8 cellular contexts compared by ENCODE assay signal in the genomic region with DNA sequence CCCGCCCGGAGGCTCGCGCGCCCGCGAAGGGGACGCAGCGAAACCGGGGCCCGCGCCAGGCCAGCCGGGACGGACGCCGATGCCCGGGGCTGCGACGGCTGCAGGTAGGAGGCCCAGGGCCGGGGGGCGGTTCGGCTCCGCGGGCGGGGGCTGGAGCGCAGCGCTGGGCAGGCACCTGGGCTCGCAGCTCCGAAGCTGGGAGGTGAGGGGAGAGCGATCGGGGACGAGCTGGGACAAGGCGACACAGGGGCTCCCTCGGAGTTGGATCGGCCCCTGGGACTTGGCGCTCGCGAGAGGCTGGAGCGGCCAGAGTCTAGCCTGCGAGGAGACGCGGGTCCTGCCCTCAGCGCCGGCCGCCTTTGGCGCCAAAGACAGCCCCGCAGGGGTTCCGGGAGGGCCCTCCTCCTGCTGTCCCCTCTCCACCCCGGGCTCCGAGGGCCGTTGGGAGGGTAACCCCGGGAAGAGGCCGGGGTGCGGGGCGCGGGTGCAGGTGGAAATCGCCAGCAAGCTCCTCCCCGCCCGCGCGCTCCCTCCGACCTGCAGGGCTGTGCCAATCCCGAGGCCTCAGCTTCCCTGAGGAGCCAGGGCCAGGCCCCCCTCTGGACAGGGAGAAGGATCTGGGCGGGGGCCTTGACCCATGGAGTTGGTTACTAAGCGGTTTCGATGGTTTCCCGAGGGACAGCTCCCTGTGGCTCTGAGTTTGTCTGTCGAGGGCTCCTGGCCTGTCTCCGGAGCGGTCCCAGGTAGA. TPM values are rescaled to one million over a fixed set of nuclear protein-coding genes. Genes with fewer than 3 reads are reported as not detected.
A peak's percentile ranks its signal among the peaks of the same experiment; 100 is the strongest.
DNase-seq lines count a peak whose midpoint lies in the region; ATAC-seq, FAIRE-seq and TF ChIP-seq lines count a peak whose summit lies in the region.

No MANE protein-coding gene starts in this region.

- dilution Hi-C loops in keratinocyte (cut with MboI; ENCODE audit: extremely low pct_ligation_motif_present, low sequenced_read_pairs): no loop called here

- TF ChIP-seq CTCF in PC-9 (conservative IDR thresholded peaks at IDR 0.05) (no peak), keratinocyte (optimal IDR thresholded peaks at IDR 0.05 in 1 of 3, IDR thresholded peaks at IDR 0.05 in 1 of 3, conservative IDR thresholded peaks at IDR 0.05 in 1 of 3; ENCODE audit: extremely low read depth in 1 of 3, insufficient read depth in 2 of 3, low read length in 3 of 3) (no peak)

- no peak for FAIRE-seq in keratinocyte (lab: Jason Lieb, UNC)

- H3K4me2 ChIP-seq in PC-9 (peak overlapping the region; percentile 58; the same call in 1 of the 2 replicates), keratinocyte (ENCODE audit: control insufficient read depth, extremely low read depth, insufficient read depth, low read depth, low read length) (peak overlapping the region; percentile 41)

- no peak for ATAC-seq in HG02610 (IDR thresholded peaks at IDR 0.05; ENCODE audit: unreplicated experiment)
- ATAC-seq in GM19023 (IDR thresholded peaks at IDR 0.05; ENCODE audit: unreplicated experiment): no peak

- H3F3A ChIP-seq in PC-9 (ENCODE audit: insufficient read depth, low read depth): peaks cover 5% of the 10 kb centered on the region; the same call in 1 of the 2 replicates

- POLR2A ChIA-PET in PC-9 (lab: Charles Lee; ENCODE audit: unreplicated experiment): interaction anchor here (0.6 kb wide), 1 partner anchor 14 kb away, joined by 4 read pairs; no protein-coding TSS in a partner anchor

- H3K4me1 ChIP-seq in PC-9 (replicated peaks; ENCODE audit: insufficient read depth) (peaks cover 7% of the 10 kb centered on the region), keratinocyte (ENCODE audit: control insufficient read depth, extremely low read depth, insufficient read depth, low read length) (peaks cover 8% of the 10 kb centered on the region)

- CTCF ChIA-PET in PC-9 (lab: Charles Lee): no interaction called here

- peak overlapping the region; percentile 33; the same call in 1 of the 2 replicates for H3K4me3 ChIP-seq in PC-9
- H3K4me3 ChIP-seq in keratinocyte (ENCODE audit: control insufficient read depth in 2 of 3, extremely low read depth in 1 of 3, insufficient read depth in 2 of 3, low read depth in 1 of 3, low read length in 3 of 3): no peak overlapping the region

- H2AFZ ChIP-seq in PC-9 (no peak overlapping the region), keratinocyte (ENCODE audit: control insufficient read depth, low read length) (no peak overlapping the region)

- no peaks in the 10 kb centered on the region for H3K9me2 ChIP-seq in PC-9 (ENCODE audit: insufficient read depth)

- TSS peak; percentile 29 for BruUV-seq in PC-9 (replicated peaks; lab: Mats Ljungman, UMichigan)

- H3K9ac ChIP-seq in keratinocyte (ENCODE audit: control insufficient read depth, extremely low read depth, insufficient read depth, low read length): no peak overlapping the region

- intact Hi-C loops in PC-9 (cut with micrococcal nuclease; ENCODE audit: unreplicated experiment): no loop called here

- no peaks in the 10 kb centered on the region for H3K9me1 ChIP-seq in keratinocyte (ENCODE audit: control insufficient read depth, extremely low read depth, insufficient read depth, low read length)

- DNase-seq in stimulated activated CD4-positive, alpha-beta T cell treated with anti-CD3 and anti-CD28 coated beads, Interleukin-15, amount 100 ng/mL, for 24 hours: peak; percentile 16
- no peak for DNase-seq in stimulated activated CD4-positive, alpha-beta T cell treated with anti-CD3 and anti-CD28 coated beads, Interleukin-4, amount 100 ng/mL, for 24 hours
- DNase-seq in PC-9 (peak in 1 of 2 experiments; percentile 33), keratinocyte (ENCODE audit: low read depth, low spot score) (no peak), mucosa of gallbladder (ENCODE audit: low spot score) (no peak), DMS153 treated with DMSO at 0.1 percent for 48 hours (lab: John Stamatoyannopoulos, UW; ENCODE audit: unreplicated experiment) (no peak)

- H3K79me2 ChIP-seq in PC-9 (ENCODE audit: low read depth): peaks cover 13% of the 10 kb centered on the region
- peaks cover 6% of the 10 kb centered on the region for H3K79me2 ChIP-seq in keratinocyte (ENCODE audit: control insufficient read depth, insufficient read depth, low read length)

- H3K27me3 ChIP-seq in PC-9 (ENCODE audit: insufficient read depth, low read depth) (peaks cover 60% of the 10 kb centered on the region), keratinocyte (ENCODE audit: control insufficient read depth, extremely low read depth, insufficient read depth, low read length) (peaks cover 57% of the 10 kb centered on the region)

- H4K20me1 ChIP-seq in PC-9 (ENCODE audit: insufficient read depth) (no peaks in the 10 kb centered on the region), keratinocyte (ENCODE audit: control insufficient read depth, extremely low read depth, insufficient read depth, low read length) (no peaks in the 10 kb centered on the region)

- H3K9me3 ChIP-seq in PC-9 (ENCODE audit: insufficient read depth, low read depth): no peaks in the 10 kb centered on the region
- H3K9me3 ChIP-seq in keratinocyte (ENCODE audit: control insufficient read depth, low read depth, low read length): no peaks in the 10 kb centered on the region

- H3K27ac ChIP-seq in PC-9 (no peak overlapping the region), keratinocyte (ENCODE audit: control insufficient read depth, insufficient read depth, low read length) (no peak overlapping the region)

- H3K36me3 ChIP-seq in PC-9 (ENCODE audit: low read depth) (no peaks in the 10 kb centered on the region), keratinocyte (ENCODE audit: control insufficient read depth in 2 of 2, extremely low read depth in 1 of 2, insufficient read depth in 2 of 2, low read length in 2 of 2) (peaks cover 0 to 2% of the 10 kb centered on the region in 2 experiments)

RNA-seq across cellular contexts. Expression of a gene that starts 0.4 kb away (rescaled TPM):
- 6.2 and 6.9 TPM in 2 replicates for total RNA-seq in PC-9 (2021)
- 0.10 to 0.23 TPM (median 0.14 TPM) in 3 replicates for polyA plus RNA-seq in keratinocyte
- 0.12 TPM for polyA plus RNA-seq in keratinocyte (2011; ENCODE audit: low read depth)
- 0.05 and 0.14 TPM in 2 replicates for polyA plus RNA-seq in keratinocyte (2011; cell fraction: cytosol; rRNA removed)
- polyA plus RNA-seq in keratinocyte (2011; cell fraction: nucleus; rRNA removed): 0.15 and 0.41 TPM in 2 replicates
- polyA plus RNA-seq in keratinocyte (2012; ENCODE audit: low replicate concordance): 0.14 and 0.36 TPM in 2 replicates
- polyA minus RNA-seq in keratinocyte: 0.10 to 0.56 TPM (median 0.10 TPM) in 3 replicates
- not detected for polyA minus RNA-seq in keratinocyte (2011; cell fraction: cytosol; rRNA and poly(A)+ RNA removed)
- not detected in 2 replicates for polyA minus RNA-seq in keratinocyte (2011; cell fraction: nucleus; rRNA and poly(A)+ RNA removed)
- 0.17 TPM for total RNA-seq in mucosa of gallbladder

RNA-seq across cellular contexts. Expression of a gene that starts 2.8 kb away (rescaled TPM):
- 23.8 and 25.5 TPM in 2 replicates for total RNA-seq in PC-9 (2021)
- polyA plus RNA-seq in keratinocyte: 16.6 to 24.9 TPM (median 18.9 TPM) in 3 replicates
- polyA plus RNA-seq in keratinocyte (2011; ENCODE audit: low read depth): 6.0 TPM
- polyA plus RNA-seq in keratinocyte (2011; cell fraction: cytosol; rRNA removed): 11.1 and 12.0 TPM in 2 replicates
- 29.2 and 36.0 TPM in 2 replicates for polyA plus RNA-seq in keratinocyte (2011; cell fraction: nucleus; rRNA removed)
- polyA plus RNA-seq in keratinocyte (2012; ENCODE audit: low replicate concordance): 10.9 and 16.7 TPM in 2 replicates
- polyA minus RNA-seq in keratinocyte: 13.6 to 16.0 TPM (median 13.6 TPM) in 3 replicates
- polyA minus RNA-seq in keratinocyte (2011; cell fraction: cytosol; rRNA and poly(A)+ RNA removed): 19.6 TPM
- polyA minus RNA-seq in keratinocyte (2011; cell fraction: nucleus; rRNA and poly(A)+ RNA removed): 11.8 and 18.2 TPM in 2 replicates
- total RNA-seq in mucosa of gallbladder: 21.6 TPM

RNA-seq across cellular contexts. Expression of a gene that starts 27.9 kb away (rescaled TPM):
- total RNA-seq in PC-9 (2021): 41.4 and 44.9 TPM in 2 replicates
- 57.4 to 83.0 TPM (median 68.1 TPM) in 3 replicates for polyA plus RNA-seq in keratinocyte
- polyA plus RNA-seq in keratinocyte (2011; ENCODE audit: low read depth): 40.0 TPM
- polyA plus RNA-seq in keratinocyte (2011; cell fraction: cytosol; rRNA removed): 93.8 and 97.0 TPM in 2 replicates
- polyA plus RNA-seq in keratinocyte (2011; cell fraction: nucleus; rRNA removed): 46.3 and 48.6 TPM in 2 replicates
- 54.7 and 73.6 TPM in 2 replicates for polyA plus RNA-seq in keratinocyte (2012; ENCODE audit: low replicate concordance)
- 47.2 to 96.6 TPM (median 60.1 TPM) in 3 replicates for polyA minus RNA-seq in keratinocyte
- polyA minus RNA-seq in keratinocyte (2011; cell fraction: cytosol; rRNA and poly(A)+ RNA removed): 111 TPM
- 26.0 and 33.8 TPM in 2 replicates for polyA minus RNA-seq in keratinocyte (2011; cell fraction: nucleus; rRNA and poly(A)+ RNA removed)
- 96.5 TPM for total RNA-seq in mucosa of gallbladder

RNA-seq across cellular contexts. Expression of a gene that starts 41.4 kb away (rescaled TPM):
- total RNA-seq in PC-9 (2021) (65.3 and 77.6 TPM in 2 replicates), mucosa of gallbladder (43.4 TPM)
- polyA plus RNA-seq in keratinocyte: 0.24 to 0.71 TPM (median 0.42 TPM) in 3 replicates
- polyA plus RNA-seq in keratinocyte (2011; ENCODE audit: low read depth): 0.41 TPM
- 0.06 and 0.23 TPM in 2 replicates for polyA plus RNA-seq in keratinocyte (2011; cell fraction: cytosol; rRNA removed)
- 2.1 and 3.7 TPM in 2 replicates for polyA plus RNA-seq in keratinocyte (2011; cell fraction: nucleus; rRNA removed)
- polyA plus RNA-seq in keratinocyte (2012; ENCODE audit: low replicate concordance): 0.83 and 0.87 TPM in 2 replicates
- polyA minus RNA-seq in keratinocyte: 0.22 to 0.36 TPM (median 0.26 TPM) in 3 replicates
- 2.9 TPM for polyA minus RNA-seq in keratinocyte (2011; cell fraction: cytosol; rRNA and poly(A)+ RNA removed)
- 4.4 and 7.2 TPM in 2 replicates for polyA minus RNA-seq in keratinocyte (2011; cell fraction: nucleus; rRNA and poly(A)+ RNA removed)
